ENCODE assay signal across 8 cellular contexts in the genomic region with DNA sequence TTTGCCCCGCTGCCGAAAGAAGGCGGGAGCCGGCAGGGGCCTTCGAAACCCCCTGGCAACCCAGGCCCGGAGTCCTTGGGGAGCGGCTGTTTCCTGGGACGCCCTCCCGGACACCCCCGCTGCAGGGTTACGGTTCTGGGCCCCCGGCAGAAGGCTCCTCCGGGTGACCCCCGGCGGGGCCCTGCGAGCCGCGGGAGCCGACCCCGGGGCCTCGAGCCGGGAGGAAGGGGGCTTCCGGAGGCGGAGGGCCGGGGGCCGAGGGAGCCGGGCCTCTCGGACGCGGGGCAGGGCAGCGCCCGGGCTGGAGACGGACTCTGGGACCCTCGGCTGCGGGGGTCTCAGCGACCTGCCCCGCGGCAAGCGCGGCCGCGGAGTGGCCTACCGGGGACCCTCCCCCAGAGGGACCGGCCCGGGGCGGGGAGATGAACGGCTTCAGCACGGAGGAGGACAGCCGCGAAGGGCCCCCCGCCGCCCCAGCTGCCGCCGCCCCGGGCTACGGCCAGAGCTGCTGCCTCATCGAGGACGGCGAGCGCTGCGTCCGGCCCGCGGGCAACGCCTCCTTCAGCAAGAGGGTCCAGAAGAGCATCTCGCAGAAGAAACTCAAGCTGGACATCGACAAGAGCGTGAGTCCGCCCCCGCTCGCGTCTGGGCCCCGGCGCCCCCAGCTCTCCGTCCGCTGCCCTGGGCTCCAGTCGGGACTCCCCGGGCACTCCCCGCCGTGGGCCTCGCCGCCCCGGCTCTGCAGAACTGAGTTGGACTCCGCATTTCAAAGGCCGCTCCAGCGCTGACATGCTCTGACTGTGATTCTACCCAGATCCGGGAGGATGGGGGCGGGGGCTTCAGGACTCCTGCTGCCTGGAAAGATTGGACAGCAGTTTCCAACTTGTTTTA. TPM values are rescaled to one million over a fixed set of nuclear protein-coding genes. Genes with fewer than 3 reads are reported as not detected.
A peak's percentile ranks its signal among the peaks of the same experiment; 100 is the strongest.
DNase-seq lines count a peak whose midpoint lies in the region; ATAC-seq and TF ChIP-seq lines count a peak whose summit lies in the region.

No MANE protein-coding gene starts in this region.

- H3K4me1 ChIP-seq in GM23248 (ENCODE audit: insufficient read depth), result peaks cover 17% of the 10 kb centered on the region
- H3K4me1 ChIP-seq in Loucy (ENCODE audit: insufficient read depth, low read length, poor library complexity, severe bottlenecking), result peaks cover 26% of the 10 kb centered on the region
- no peaks in the 10 kb centered on the region for H3K4me1 ChIP-seq in mucosa of descending colon (ENCODE audit: low read depth)

- H3K79me2 ChIP-seq in GM23248 (ENCODE audit: insufficient read depth) (peaks cover 66% of the 10 kb centered on the region), Loucy (ENCODE audit: insufficient read depth, low read length) (peaks cover 62% of the 10 kb centered on the region)

- H4K20me1 ChIP-seq in GM23248 (ENCODE audit: insufficient read depth) (peaks cover 17% of the 10 kb centered on the region; the same call in 1 of the 2 replicates), Loucy (ENCODE audit: insufficient read depth, low read length, poor library complexity, severe bottlenecking) (peaks cover 29% of the 10 kb centered on the region)

- H3K9me2 ChIP-seq in GM23248 (ENCODE audit: insufficient read depth) (no peaks in the 10 kb centered on the region), Loucy (replicated peaks; ENCODE audit: low read depth, low read length) (no peaks in the 10 kb centered on the region)

- peaks cover 63% of the 10 kb centered on the region for H3K4me1 Mint-ChIP-seq in stimulated activated effector memory CD8-positive, alpha-beta T cell treated with anti-CD3 and anti-CD28 coated beads, Interleukin-12 subunit alpha, Interleukin-12 subunit beta, amount 100 ng/mL, for 72 hours

- H3K9ac ChIP-seq in GM23248 (peak overlapping the region; percentile 74), Loucy (ENCODE audit: low read depth, low read length, poor library complexity, severe bottlenecking) (peak overlapping the region; percentile 65)

- DNase-seq in ELR (ENCODE audit: low read depth) (peak; percentile 77), GM23248 (peak; percentile 87), activated T-cell treated with anti-CD3 and anti-CD28 coated beads for 1 hour (ENCODE audit: low read depth) (peak; percentile 25), epithelial cell of esophagus (ENCODE audit: low read depth) (peak; percentile 63), mucosa of descending colon (peak; percentile 59 to 74 (median 71)), NCI-H2029 (lab: John Stamatoyannopoulos, UW) (no peak)
- peak; percentile 27 to 72 for DNase-seq in stimulated activated effector memory CD8-positive, alpha-beta T cell treated with anti-CD3 and anti-CD28 coated beads, Interleukin-12 subunit alpha, Interleukin-12 subunit beta, amount 100 ng/mL, for 72 hours (ENCODE audit: low spot score in 2 of 2)

- 1% methylated on average over 50 to 70 of the region's 88 CpGs for WGBS in GM23248 (ENCODE audit: low coverage in 1 of 2, low lambda C conversion rate in 2 of 2, missing lambda C conversion rate in 2 of 2), 2 experiments

- H3K4me2 ChIP-seq in GM23248 (ENCODE audit: unreplicated experiment) (peak overlapping the region; percentile 98), Loucy (ENCODE audit: low read depth, low read length, poor library complexity, severe bottlenecking) (peak overlapping the region; percentile 92)

- intact Hi-C loops in mucosa of descending colon (cut with DNase I, micrococcal nuclease), result no loop called here

- no peak for TF ChIP-seq CTCF in Loucy (conservative IDR thresholded peaks at IDR 0.05; ENCODE audit: low read length)
- no peak for TF ChIP-seq CTCF in epithelial cell of esophagus (IDR thresholded peaks at IDR 0.05; ENCODE audit: insufficient read depth, low read depth, low read length, missing control alignments)
- no peak for TF ChIP-seq CTCF in mucosa of descending colon (IDR thresholded peaks at IDR 0.05)

- H3K36me3 Mint-ChIP-seq in stimulated activated effector memory CD8-positive, alpha-beta T cell treated with anti-CD3 and anti-CD28 coated beads, Interleukin-12 subunit alpha, Interleukin-12 subunit beta, amount 100 ng/mL, for 72 hours, result peaks cover 40% of the 10 kb centered on the region

- no peaks in the 10 kb centered on the region for H3K9me3 Mint-ChIP-seq in stimulated activated effector memory CD8-positive, alpha-beta T cell treated with anti-CD3 and anti-CD28 coated beads, Interleukin-12 subunit alpha, Interleukin-12 subunit beta, amount 100 ng/mL, for 72 hours

- H3F3A ChIP-seq in GM23248 (ENCODE audit: insufficient read depth), result peaks cover 8% of the 10 kb centered on the region
- no peaks in the 10 kb centered on the region for H3F3A ChIP-seq in Loucy (ENCODE audit: low read depth)

- H3K9me3 ChIP-seq in GM23248 (ENCODE audit: low read depth) (no peaks in the 10 kb centered on the region), Loucy (ENCODE audit: insufficient read depth, low read depth, low read length) (no peaks in the 10 kb centered on the region), mucosa of descending colon (no peaks in the 10 kb centered on the region)

- no peaks in the 10 kb centered on the region for H3K27me3 ChIP-seq in GM23248 (replicated peaks; ENCODE audit: insufficient read depth)
- H3K27me3 ChIP-seq in Loucy (ENCODE audit: insufficient read depth, low read length, poor library complexity, severe bottlenecking), result no peaks in the 10 kb centered on the region

- H3K4me3 ChIP-seq in GM23248, result peak overlapping the region; percentile 95
- peak overlapping the region; percentile 83 for H3K4me3 ChIP-seq in Loucy (ENCODE audit: low read length, poor library complexity, severe bottlenecking)
- peak overlapping the region; percentile 63 for H3K4me3 ChIP-seq in epithelial cell of esophagus (ENCODE audit: low read length)
- peak overlapping the region; percentile 96 for H3K4me3 ChIP-seq in mucosa of descending colon

- H2AFZ ChIP-seq in GM23248, result peak overlapping the region; percentile 75
- peak overlapping the region; percentile 27; the same call in 1 of the 2 replicates for H2AFZ ChIP-seq in Loucy (ENCODE audit: low read length)

- H3K4me3 Mint-ChIP-seq in stimulated activated effector memory CD8-positive, alpha-beta T cell treated with anti-CD3 and anti-CD28 coated beads, Interleukin-12 subunit alpha, Interleukin-12 subunit beta, amount 100 ng/mL, for 72 hours, result peak overlapping the region; percentile 99

- ATAC-seq in mucosa of descending colon, result peak; percentile 42
- peak; percentile 38 for ATAC-seq in stimulated activated effector memory CD8-positive, alpha-beta T cell treated with anti-CD3 and anti-CD28 coated beads, Interleukin-12 subunit alpha, Interleukin-12 subunit beta, amount 100 ng/mL, for 72 hours

- peak overlapping the region; percentile 50 for H3K27ac ChIP-seq in GM23248

- in situ Hi-C loops in GM23248 (cut with MboI), result no loop called here

- H3K27ac Mint-ChIP-seq in stimulated activated effector memory CD8-positive, alpha-beta T cell treated with anti-CD3 and anti-CD28 coated beads, Interleukin-12 subunit alpha, Interleukin-12 subunit beta, amount 100 ng/mL, for 72 hours, result peak overlapping the region; percentile 97

- H3K36me3 ChIP-seq in GM23248 (ENCODE audit: low read depth) (peaks cover 6% of the 10 kb centered on the region; the same call in 1 of the 2 replicates), Loucy (ENCODE audit: insufficient read depth, low read length) (peaks cover 6% of the 10 kb centered on the region; the same call in 1 of the 2 replicates), mucosa of descending colon (ENCODE audit: low read depth) (no peaks in the 10 kb centered on the region)

RNA-seq across cellular contexts. Expression of gene SAP30L, which starts 0.6 kb away (rescaled TPM):
- 26.0 and 45.9 TPM in 2 replicates for total RNA-seq in GM23248 (2014; rRNA removed; shearing (Covaris generic))
- polyA plus RNA-seq in GM23248 (2016; fragmentation: Nextera tagmentation; extraction: Ambion mirVana), result 6.1 and 9.4 TPM in 2 replicates
- total RNA-seq in mucosa of descending colon, result 10 to 100 TPM; 55.0 to 65.6 (median 63.5) TPM

RNA-seq across cellular contexts. Expression of gene HAND1, which starts 31.6 kb away (rescaled TPM):
- total RNA-seq in GM23248 (2014; rRNA removed; shearing (Covaris generic)), result not detected in 2 replicates
- polyA plus RNA-seq in GM23248 (2016; fragmentation: Nextera tagmentation; extraction: Ambion mirVana), result not detected in 2 replicates
- 10 to 100 TPM in 1 of 3 donors, 1 to 10 TPM in 1, under 1 TPM in 1; 0.61 to 47.3 (median 1.8) TPM for total RNA-seq in mucosa of descending colon
